ENCODE assay signal across 9 cellular contexts in genomic region chr19:11453468-11454341, GRCh38. TPM values are rescaled to one million over a fixed set of nuclear protein-coding genes. Genes with fewer than 3 reads are reported as not detected.
A peak's percentile ranks its signal among the peaks of the same experiment; 100 is the strongest.
DNase-seq lines count a peak whose midpoint lies in the region; ATAC-seq, FAIRE-seq and TF ChIP-seq lines count a peak whose summit lies in the region.
"Had no signal": no experiment of that assay in that cellular context is flagged by ENCODE, and none has a peak within 500 bp of the region (broad histone marks: within the 10 kb centered on the region; RNA-seq: fewer than 3 reads in every experiment).

No MANE protein-coding gene starts in this region.

- no peak for TF ChIP-seq RAD21 in A549 (conservative IDR thresholded peaks at IDR 0.05 in 1 of 2, IDR thresholded peaks at IDR 0.05 in 1 of 2)

- H3K4me1 ChIP-seq in A549 = no peaks in the 10 kb centered on the region

- DNase-seq in A549 (ENCODE audit: low read depth in 1 of 2, low spot score in 1 of 2) = no peak
- DNase-seq in T follicular helper cell (ENCODE audit: low read depth) = peak; percentile 14
- DNase-seq in frontal cortex (ENCODE audit: low spot score in 2 of 2) = peak; percentile 44
- no peak for DNase-seq in activated CD8-positive, alpha-beta memory T cell treated with anti-CD3 and anti-CD28 coated beads for 24 hours
- no peak for DNase-seq in ACHN
- DNase-seq in cortex of kidney (lab: John Stamatoyannopoulos, UW) = no peak
- DNase-seq: immature natural killer cell had no signal

- no peak overlapping the region for H3K27ac ChIP-seq in A549

- no peak for TF ChIP-seq EP300 in A549 (IDR thresholded peaks at IDR 0.05)

- no peak for TF ChIP-seq POLR2A in A549 (IDR thresholded peaks at IDR 0.05; ENCODE audit: low read length)

- in situ Hi-C loops in ACHN (cut with HindIII; ENCODE audit: low pct_ligation_motif_present, low pct_unique_long_range_greater_than_20kb, low sequenced_read_pairs) = no loop called here

- 74% methylated on average over 18 of the region's 27 CpGs for WGBS in A549 (ENCODE audit: missing lambda C conversion rate)

- no peak overlapping the region for H3K4me2 ChIP-seq in A549

- TF ChIP-seq CTCF in A549 (IDR thresholded peaks at IDR 0.05) (0 out of 3 replicates have a peak, but pooled peaks have one; percentile 11), GM12872 (IDR thresholded peaks at IDR 0.05; ENCODE audit: insufficient read depth, low read depth, low read length) (peak; percentile 65)

- ATAC-seq in A549 (0 out of 6 replicates have a peak, but pooled peaks of 1 of the 2 experiments have one; percentile 38), GM18868 (IDR thresholded peaks at IDR 0.05; ENCODE audit: unreplicated experiment) (no peak)

- FAIRE-seq in A549 (lab: Jason Lieb, UNC) (no peak), frontal cortex (lab: Jason Lieb, UNC) (no peak)

- H3K4me3 ChIP-seq in A549 = no peak overlapping the region

- CTCF ChIA-PET in A549 (lab: Yijun Ruan, JAX) = interaction anchor here (1.0 kb wide), 1 partner anchor 28 kb away, joined by 3 read pairs; no protein-coding TSS in a partner anchor

- H3K9me3 ChIP-seq in A549 = no peaks in the 10 kb centered on the region

- POLR2A ChIA-PET in A549 (lab: Yijun Ruan, JAX) = no interaction called here

TF ChIP-seq in A549, 52 proteins besides CTCF, POLR2A, EP300 and RAD21:
- TF ChIP-seq PHF8 (IDR thresholded peaks at IDR 0.05; ENCODE audit: borderline replicate concordance, low read depth) = no peak

RNA-seq across cellular contexts. Expression of gene PRKCSH, which starts 18.3 kb away (rescaled TPM):
- polyA plus RNA-seq in A549 (2011; rRNA removed) (75.0 and 102 TPM in 2 replicates), A549 (2017; fragmentation: RNase III; extraction: RNeasy Plus Mini Kit Qiagen cat#74134 plus additional on column Dnase treatment) (206 to 215 TPM (median 212 TPM) in 3 replicates)
- 173 and 208 TPM in 2 replicates for polyA plus RNA-seq in A549 (2012; cell fraction: cytosol; rRNA removed)
- 430 and 651 TPM in 2 replicates for polyA plus RNA-seq in A549 (2012; cell fraction: nucleus; rRNA removed)
- polyA minus RNA-seq in A549 (2011; rRNA and poly(A)+ RNA removed) = 150 and 154 TPM in 2 replicates
- total RNA-seq in frontal cortex = 39.1 TPM

RNA-seq across cellular contexts. Expression of gene ODAD3, which starts 18.8 kb away (rescaled TPM):
- polyA plus RNA-seq in A549 (2011; rRNA removed) (0.46 and 0.70 TPM in 2 replicates), A549 (2017; fragmentation: RNase III; extraction: RNeasy Plus Mini Kit Qiagen cat#74134 plus additional on column Dnase treatment) (0.99 to 1.2 TPM (median 1.0 TPM) in 3 replicates)
- polyA plus RNA-seq in A549 (2012; cell fraction: cytosol; rRNA removed) = 0.98 and 1.0 TPM in 2 replicates
- 0.86 and 1.1 TPM in 2 replicates for polyA plus RNA-seq in A549 (2012; cell fraction: nucleus; rRNA removed)
- polyA minus RNA-seq in A549 (2011; rRNA and poly(A)+ RNA removed) = 0.45 TPM in 1 of 2 replicates, not detected in the other
- 0.41 TPM for total RNA-seq in frontal cortex
- polyA plus RNA-seq: immature natural killer cell had no signal

RNA-seq across cellular contexts. Expression of gene ELAVL3, which starts 27.1 kb away (rescaled TPM):
- 0.03 TPM in 1 of 2 replicates, not detected in the other for polyA plus RNA-seq in A549 (2011; rRNA removed)
- polyA plus RNA-seq in A549 (2012; cell fraction: cytosol; rRNA removed) = 0.01 TPM in 1 of 2 replicates, not detected in the other
- polyA plus RNA-seq in A549 (2012; cell fraction: nucleus; rRNA removed) = 0.07 and 0.10 TPM in 2 replicates
- polyA plus RNA-seq in A549 (2017; fragmentation: RNase III; extraction: RNeasy Plus Mini Kit Qiagen cat#74134 plus additional on column Dnase treatment) = 0.01 to 0.03 TPM in 2 of 3 replicates, not detected in the other
- 0.58 TPM in 1 of 2 replicates, not detected in the other for polyA minus RNA-seq in A549 (2011; rRNA and poly(A)+ RNA removed)
- 98.2 TPM for total RNA-seq in frontal cortex
- polyA plus RNA-seq: immature natural killer cell had no signal

RNA-seq across cellular contexts. Expression of gene RGL3, which starts 34.6 kb away (rescaled TPM):
- polyA plus RNA-seq in A549 (2011; rRNA removed) (1.5 and 1.8 TPM in 2 replicates), A549 (2017; fragmentation: RNase III; extraction: RNeasy Plus Mini Kit Qiagen cat#74134 plus additional on column Dnase treatment) (2.3 to 4.0 TPM (median 3.7 TPM) in 3 replicates)
- 1.6 and 1.7 TPM in 2 replicates for polyA plus RNA-seq in A549 (2012; cell fraction: cytosol; rRNA removed)
- polyA plus RNA-seq in A549 (2012; cell fraction: nucleus; rRNA removed) = 27.8 and 32.9 TPM in 2 replicates
- 1.5 and 2.0 TPM in 2 replicates for polyA minus RNA-seq in A549 (2011; rRNA and poly(A)+ RNA removed)
- total RNA-seq in frontal cortex = 0.41 TPM
- polyA plus RNA-seq: immature natural killer cell had no signal

RNA-seq across cellular contexts. Expression of gene ZNF653, which starts 51.9 kb away (rescaled TPM):
- 2.9 and 3.8 TPM in 2 replicates for polyA plus RNA-seq in A549 (2011; rRNA removed)
- 10.9 and 11.7 TPM in 2 replicates for polyA plus RNA-seq in A549 (2012; cell fraction: cytosol; rRNA removed)
- 14.0 and 16.5 TPM in 2 replicates for polyA plus RNA-seq in A549 (2012; cell fraction: nucleus; rRNA removed)
- polyA plus RNA-seq in A549 (2017; fragmentation: RNase III; extraction: RNeasy Plus Mini Kit Qiagen cat#74134 plus additional on column Dnase treatment) = 2.9 to 4.2 TPM (median 3.8 TPM) in 3 replicates
- polyA minus RNA-seq in A549 (2011; rRNA and poly(A)+ RNA removed) = 1.8 and 3.9 TPM in 2 replicates
- total RNA-seq in frontal cortex = 16.3 TPM

Comparison
In these comparisons a context has a peak if more than half of its experiments do, and no peak if none do; other contexts are left out.
1. DNase-seq: peak in T follicular helper cell (single experiment) and frontal cortex (2 of 2); none in A549 (0 of 2), activated CD8-positive, alpha-beta memory T cell treated with anti-CD3 and anti-CD28 coated beads for 24 hours (single experiment), ACHN (single experiment) and cortex of kidney (single experiment).